10 cellular contexts compared by ENCODE assay signal in the genomic region with DNA sequence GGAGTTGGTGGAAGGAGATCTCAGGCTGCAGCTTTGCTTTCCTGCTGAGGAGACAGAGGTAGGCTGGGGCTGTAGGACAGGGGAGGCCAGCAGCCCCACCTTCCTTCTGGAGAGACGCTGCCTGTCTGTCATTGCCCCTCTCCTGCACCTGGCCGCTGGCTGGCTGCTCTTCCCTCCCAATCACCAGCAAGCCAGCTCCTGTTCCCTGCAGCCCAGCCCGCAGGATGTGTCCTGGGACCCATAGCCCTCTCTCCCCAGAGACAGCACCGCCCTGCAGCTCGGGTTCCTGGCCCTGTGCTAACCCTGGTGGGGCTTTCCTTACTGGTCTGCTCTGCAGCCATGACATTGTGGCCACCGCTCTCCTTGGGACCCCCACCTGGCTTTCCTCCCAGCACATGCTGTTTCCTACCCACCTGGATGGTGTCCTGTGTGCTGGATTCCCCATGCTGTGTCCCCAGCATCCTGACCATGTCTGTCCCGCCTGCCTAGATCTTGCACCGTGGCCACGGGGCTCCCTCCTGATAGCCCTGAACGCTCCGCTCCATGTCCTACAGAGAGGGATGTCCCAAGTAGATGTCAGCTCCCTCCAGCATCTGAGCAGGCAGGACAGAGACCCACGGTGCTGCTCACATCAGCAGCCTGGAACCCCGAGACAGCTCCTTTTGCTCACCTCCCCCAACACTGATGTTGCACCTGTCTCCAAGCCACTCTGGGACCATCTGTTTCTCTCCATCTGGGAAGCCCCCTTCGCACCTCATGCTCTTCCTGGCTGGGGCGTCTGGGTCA. TPM values are rescaled to one million over a fixed set of nuclear protein-coding genes. Genes with fewer than 3 reads are reported as not detected.
A peak's percentile ranks its signal among the peaks of the same experiment; 100 is the strongest.
DNase-seq lines count a peak whose midpoint lies in the region; ATAC-seq and TF ChIP-seq lines count a peak whose summit lies in the region.
"Had no signal": no experiment of that assay in that cellular context is flagged by ENCODE, and none has a peak within 500 bp of the region (broad histone marks: within the 10 kb centered on the region; RNA-seq: fewer than 3 reads in every experiment).

No MANE protein-coding gene starts in this region.

- WGBS in spleen, 5 donors = 81 to 90% (median 89%) methylated on average over 10 to 15 of the region's 15 CpGs

- TF ChIP-seq CTCF in spleen (IDR thresholded peaks at IDR 0.05 in 8 of 11, conservative IDR thresholded peaks at IDR 0.05 in 3 of 11) = no peak

- H3K4me3 Mint-ChIP-seq in activated T-cell treated with anti-CD3 and anti-CD28 coated beads, Interleukin-2, amount 50 U/mL, for 72 hours = peak overlapping the region; percentile 41 to 75
- peak overlapping the region; percentile 63 for H3K4me3 Mint-ChIP-seq in activated CD4-positive, alpha-beta memory T cell treated with anti-CD3 and anti-CD28 coated beads, Interleukin-2, amount 10 ng/mL, durations not matched to agents 7 days and 5 days
- peak overlapping the region; percentile 42 to 79 (median 51) for H3K4me3 Mint-ChIP-seq in immature natural killer cell
- H3K4me3 Mint-ChIP-seq in stimulated activated naive CD8-positive, alpha-beta T cell treated with anti-CD3 and anti-CD28 coated beads, Interleukin-15, amount 100 ng/mL, for 72 hours = peak overlapping the region; percentile 73 to 84

- POLR2A ChIA-PET in activated CD4-positive, alpha-beta memory T cell treated with anti-CD3 and anti-CD28 coated beads, Interleukin-2, amount 10 ng/mL, durations not matched to agents 7 days and 5 days (lab: Charles Lee) = interaction anchor here (0.9 to 2.5 kb wide), 4 partner anchors 14 to 71 kb away, joined by 3 to 12 read pairs (median 8); no protein-coding TSS in a partner anchor

- H3K36me3 ChIP-seq in spleen = no peaks in the 10 kb centered on the region
- H3K36me3 ChIP-seq: tibial artery had no signal

- peaks cover 0 to 18% (median 3%) of the 10 kb centered on the region in 7 donors for H3K27me3 ChIP-seq in spleen (replicated peaks in 1 of 7)
- H3K27me3 ChIP-seq: tibial artery had no signal

- DNase-seq in activated T-cell treated with anti-CD3 and anti-CD28 coated beads, Interleukin-2, amount 50 U/mL, for 72 hours = no peak
- DNase-seq in activated T-cell treated with anti-CD3 and anti-CD28 coated beads, Interleukin-2, amount 50 U/mL, for 1 hour = no peak
- no peak for DNase-seq in activated CD4-positive, alpha-beta memory T cell treated with anti-CD3 and anti-CD28 coated beads, Interleukin-2, amount 10 ng/mL, durations not matched to agents 7 days and 5 days
- DNase-seq in immature natural killer cell (no peak), spleen (no peak)
- DNase-seq in stimulated activated naive CD8-positive, alpha-beta T cell treated with anti-CD3 and anti-CD28 coated beads, Interleukin-15, amount 100 ng/mL, for 72 hours = no peak
- DNase-seq: Kasumi-1, tibial artery had no signal

- peak overlapping the region in 4 of 8 donors; percentile 45 to 82 (median 62) for H3K4me3 ChIP-seq in spleen

- peaks cover 3 to 7% of the 10 kb centered on the region in 2 donors for H3K36me3 Mint-ChIP-seq in activated T-cell treated with anti-CD3 and anti-CD28 coated beads, Interleukin-2, amount 50 U/mL, for 72 hours (ENCODE audit: insufficient read depth in 2 of 2)
- H3K36me3 Mint-ChIP-seq in activated CD4-positive, alpha-beta memory T cell treated with anti-CD3 and anti-CD28 coated beads, Interleukin-2, amount 10 ng/mL, durations not matched to agents 7 days and 5 days (ENCODE audit: low read depth) = no peaks in the 10 kb centered on the region
- no peaks in the 10 kb centered on the region for H3K36me3 Mint-ChIP-seq in immature natural killer cell

- intact Hi-C loops in spleen (cut with DNase I; ENCODE audit: low total_unique reads) = no loop called here

- H3K9me3 ChIP-seq in spleen = no peaks in the 10 kb centered on the region
- H3K9me3 ChIP-seq: tibial artery had no signal

- no peak for ATAC-seq in activated T-cell treated with anti-CD3 and anti-CD28 coated beads, Interleukin-2, amount 50 U/mL, for 72 hours (replicated peaks in 1 of 2)
- no peak for ATAC-seq in stimulated activated naive CD8-positive, alpha-beta T cell treated with anti-CD3 and anti-CD28 coated beads, Interleukin-15, amount 100 ng/mL, for 72 hours
- ATAC-seq in HG02870 (IDR thresholded peaks at IDR 0.05; ENCODE audit: unreplicated experiment) (no peak), HG03432 (IDR thresholded peaks at IDR 0.05; ENCODE audit: unreplicated experiment) (no peak)

- CTCF ChIA-PET in activated CD4-positive, alpha-beta memory T cell treated with anti-CD3 and anti-CD28 coated beads, Interleukin-2, amount 10 ng/mL, durations not matched to agents 7 days and 5 days (lab: Charles Lee) = interaction anchor here (1.1 kb wide), 1 partner anchor 71 kb away, joined by 4 read pairs; no protein-coding TSS in a partner anchor

- H3K27ac ChIP-seq in spleen = peak overlapping the region in 1 of 8 donors; percentile 79

- peaks cover 35% of the 10 kb centered on the region for H3K4me1 Mint-ChIP-seq in activated T-cell treated with anti-CD3 and anti-CD28 coated beads, Interleukin-2, amount 50 U/mL, for 72 hours (ENCODE audit: low read depth)
- H3K4me1 Mint-ChIP-seq in activated CD4-positive, alpha-beta memory T cell treated with anti-CD3 and anti-CD28 coated beads, Interleukin-2, amount 10 ng/mL, durations not matched to agents 7 days and 5 days = peaks cover 27% of the 10 kb centered on the region
- H3K4me1 Mint-ChIP-seq in immature natural killer cell = peaks cover 30 to 36% of the 10 kb centered on the region in 2 donors
- H3K4me1 Mint-ChIP-seq in stimulated activated naive CD8-positive, alpha-beta T cell treated with anti-CD3 and anti-CD28 coated beads, Interleukin-15, amount 100 ng/mL, for 72 hours = peaks cover 55% of the 10 kb centered on the region

- no peaks in the 10 kb centered on the region for H3K9me3 Mint-ChIP-seq in activated T-cell treated with anti-CD3 and anti-CD28 coated beads, Interleukin-2, amount 50 U/mL, for 72 hours
- H3K9me3 Mint-ChIP-seq in activated CD4-positive, alpha-beta memory T cell treated with anti-CD3 and anti-CD28 coated beads, Interleukin-2, amount 10 ng/mL, durations not matched to agents 7 days and 5 days = no peaks in the 10 kb centered on the region
- no peaks in the 10 kb centered on the region for H3K9me3 Mint-ChIP-seq in immature natural killer cell
- H3K9me3 Mint-ChIP-seq in stimulated activated naive CD8-positive, alpha-beta T cell treated with anti-CD3 and anti-CD28 coated beads, Interleukin-15, amount 100 ng/mL, for 72 hours = no peaks in the 10 kb centered on the region

- H3K27ac Mint-ChIP-seq in activated T-cell treated with anti-CD3 and anti-CD28 coated beads, Interleukin-2, amount 50 U/mL, for 72 hours = no peak overlapping the region
- H3K27ac Mint-ChIP-seq in activated CD4-positive, alpha-beta memory T cell treated with anti-CD3 and anti-CD28 coated beads, Interleukin-2, amount 10 ng/mL, durations not matched to agents 7 days and 5 days = no peak overlapping the region
- H3K27ac Mint-ChIP-seq in immature natural killer cell = peak overlapping the region in 4 of 6 donors; percentile 21 to 67 (median 31)
- peak overlapping the region in 1 of 2 donors; percentile 44 for H3K27ac Mint-ChIP-seq in stimulated activated naive CD8-positive, alpha-beta T cell treated with anti-CD3 and anti-CD28 coated beads, Interleukin-15, amount 100 ng/mL, for 72 hours

- H3K4me1 ChIP-seq in spleen = peaks cover 24 to 64% (median 49%) of the 10 kb centered on the region in 6 donors

- no peak for TF ChIP-seq POLR2A in spleen (IDR thresholded peaks at IDR 0.05)

- no peaks in the 10 kb centered on the region for H3K27me3 Mint-ChIP-seq in activated T-cell treated with anti-CD3 and anti-CD28 coated beads, Interleukin-2, amount 50 U/mL, for 72 hours (ENCODE audit: low read depth)
- H3K27me3 Mint-ChIP-seq in activated CD4-positive, alpha-beta memory T cell treated with anti-CD3 and anti-CD28 coated beads, Interleukin-2, amount 10 ng/mL, durations not matched to agents 7 days and 5 days = peaks cover 7% of the 10 kb centered on the region
- H3K27me3 Mint-ChIP-seq in immature natural killer cell (ENCODE audit: low read depth in 3 of 3) = peaks cover 5 to 9% (median 5%) of the 10 kb centered on the region in 3 donors
- peaks cover 12% of the 10 kb centered on the region for H3K27me3 Mint-ChIP-seq in stimulated activated naive CD8-positive, alpha-beta T cell treated with anti-CD3 and anti-CD28 coated beads, Interleukin-15, amount 100 ng/mL, for 72 hours

RNA-seq across cellular contexts. Expression of a gene that starts 1.2 kb away (rescaled TPM):
- total RNA-seq in activated T-cell treated with anti-CD3 and anti-CD28 coated beads, Interleukin-2, amount 50 U/mL, for 72 hours = 100 to 1,000 TPM; 125 to 140 TPM
- total RNA-seq in activated CD4-positive, alpha-beta memory T cell treated with anti-CD3 and anti-CD28 coated beads, Interleukin-2, amount 10 ng/mL, durations not matched to agents 7 days and 5 days = 100 to 1,000 TPM in 1 of 2 experiments, 10 to 100 TPM in 1; 98.5 to 103 TPM
- polyA plus RNA-seq in immature natural killer cell (1 to 10 TPM in 2 of 3 donors, under 1 TPM in 1; 0.82 to 3.0 (median 2.8) TPM), spleen (10 to 100 TPM; 33.0 to 83.1 (median 52.6) TPM)
- 100 to 1,000 TPM in 3 of 7 donors, 10 to 100 TPM in 4; 63.7 to 128 (median 82.6) TPM for total RNA-seq in spleen

RNA-seq across cellular contexts. Expression of a gene that starts 20.1 kb away (rescaled TPM):
- total RNA-seq in activated T-cell treated with anti-CD3 and anti-CD28 coated beads, Interleukin-2, amount 50 U/mL, for 72 hours = 1 to 10 TPM; 1.8 to 3.3 TPM
- total RNA-seq in activated CD4-positive, alpha-beta memory T cell treated with anti-CD3 and anti-CD28 coated beads, Interleukin-2, amount 10 ng/mL, durations not matched to agents 7 days and 5 days = 1 to 10 TPM; 2.6 to 4.4 TPM
- 1 to 10 TPM in 1 of 3 donors, under 1 TPM in 2; 0.52 to 1.0 (median 0.79) TPM for polyA plus RNA-seq in immature natural killer cell
- total RNA-seq in spleen = 1 to 10 TPM in 5 of 7 donors, under 1 TPM in 2; 0.33 to 5.3 (median 1.8) TPM
- under 1 TPM; 0.33 to 0.59 (median 0.54) TPM for polyA plus RNA-seq in spleen

RNA-seq across cellular contexts. Expression of a gene that starts 56.2 kb away (rescaled TPM):
- 1 to 10 TPM; 1.1 to 1.3 TPM for total RNA-seq in activated T-cell treated with anti-CD3 and anti-CD28 coated beads, Interleukin-2, amount 50 U/mL, for 72 hours
- 1 to 10 TPM; 1.8 to 1.9 TPM for total RNA-seq in activated CD4-positive, alpha-beta memory T cell treated with anti-CD3 and anti-CD28 coated beads, Interleukin-2, amount 10 ng/mL, durations not matched to agents 7 days and 5 days
- 10 to 100 TPM in 2 of 3 donors, 1 to 10 TPM in 1; 5.7 to 30.2 (median 18.1) TPM for polyA plus RNA-seq in immature natural killer cell
- 100 to 1,000 TPM in 4 of 7 donors, 10 to 100 TPM in 3; 68.6 to 138 (median 100) TPM for total RNA-seq in spleen
- 100 to 1,000 TPM in 2 of 3 donors, 10 to 100 TPM in 1; 97.7 to 181 (median 123) TPM for polyA plus RNA-seq in spleen

Comparison
In these comparisons a context has a peak if more than half of its experiments do, and no peak if none do; other contexts are left out.
1. H3K27ac Mint-ChIP-seq: peak in immature natural killer cell (4 of 6); none in activated T-cell treated with anti-CD3 and anti-CD28 coated beads, Interleukin-2, amount 50 U/mL, for 72 hours (single experiment) and activated CD4-positive, alpha-beta memory T cell treated with anti-CD3 and anti-CD28 coated beads, Interleukin-2, amount 10 ng/mL, durations not matched to agents 7 days and 5 days (single experiment).
2. RNA of a gene that starts 56.2 kb away (total RNA-seq): 68.6 to 138 TPM in spleen; 1.8 to 1.9 TPM in activated CD4-positive, alpha-beta memory T cell treated with anti-CD3 and anti-CD28 coated beads, Interleukin-2, amount 10 ng/mL, durations not matched to agents 7 days and 5 days and 1.1 to 1.3 TPM in activated T-cell treated with anti-CD3 and anti-CD28 coated beads, Interleukin-2, amount 50 U/mL, for 72 hours; every median in the first group is over 10 times any median in the second.
3. Peak in every context shown above with its lines, with median percentiles within 50 percentile points of each other: H3K4me3 Mint-ChIP-seq.